Comparison of ENCODE assay signal across 1 cellular context in the genomic region with DNA sequence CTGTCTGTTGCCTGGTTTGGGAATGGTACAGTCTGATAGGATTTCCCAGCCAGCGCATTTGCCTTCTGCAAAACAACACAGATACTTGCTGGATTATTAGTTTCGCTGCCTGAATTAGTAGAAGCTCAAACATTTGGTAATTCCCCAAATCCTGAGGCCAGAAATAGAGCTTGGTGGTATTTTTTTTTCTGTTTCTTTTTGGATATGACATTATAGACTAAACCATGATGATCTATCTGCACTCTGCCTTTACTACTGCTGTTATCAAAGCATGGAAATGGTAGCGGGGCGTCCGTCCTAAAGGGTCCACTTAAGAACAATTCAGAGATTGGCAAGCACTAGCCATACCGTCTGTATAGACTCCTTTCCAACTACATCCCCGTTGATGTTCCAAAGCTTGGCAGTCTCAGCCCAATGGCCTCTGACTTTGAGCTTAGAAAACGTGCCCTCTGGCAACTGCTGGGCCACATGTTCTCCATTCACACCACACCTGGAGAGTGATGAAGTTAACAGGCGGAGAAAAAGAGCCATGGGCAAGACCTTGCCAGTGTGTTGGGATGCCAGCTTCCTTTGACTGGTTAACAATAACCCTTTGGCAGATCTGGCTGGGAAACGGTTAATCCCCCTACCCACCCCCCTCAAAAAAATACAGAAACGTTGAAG.
TF ChIP-seq lines count a peak whose summit lies in the region.

No MANE protein-coding gene starts in this region.

TF ChIP-seq in H1, 55 proteins besides CTCF, POLR2A, EP300 and RAD21 (continued from another document):
- no peak for TF ChIP-seq SP4 (IDR thresholded peaks at IDR 0.05; ENCODE audit: low read length)
- no peak for TF ChIP-seq TCF12 (IDR thresholded peaks at IDR 0.05; ENCODE audit: low read depth, low read length)
- TF ChIP-seq TEAD4 (IDR thresholded peaks at IDR 0.05; ENCODE audit: low read depth, low read length), result no peak
- TF ChIP-seq, protein P1, sequence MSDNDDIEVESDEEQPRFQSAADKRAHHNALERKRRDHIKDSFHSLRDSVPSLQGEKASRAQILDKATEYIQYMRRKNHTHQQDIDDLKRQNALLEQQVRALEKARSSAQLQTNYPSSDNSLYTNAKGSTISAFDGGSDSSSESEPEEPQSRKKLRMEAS (IDR thresholded peaks at IDR 0.05), result 0 out of 2 replicates have a peak, but pooled peaks have one; percentile 29
- TF ChIP-seq ZNF274 (IDR thresholded peaks at IDR 0.05; ENCODE audit: borderline replicate concordance, extremely low read depth, low read length), result no peak
